ENCODE assay signal across 29 cellular contexts in the genomic region with DNA sequence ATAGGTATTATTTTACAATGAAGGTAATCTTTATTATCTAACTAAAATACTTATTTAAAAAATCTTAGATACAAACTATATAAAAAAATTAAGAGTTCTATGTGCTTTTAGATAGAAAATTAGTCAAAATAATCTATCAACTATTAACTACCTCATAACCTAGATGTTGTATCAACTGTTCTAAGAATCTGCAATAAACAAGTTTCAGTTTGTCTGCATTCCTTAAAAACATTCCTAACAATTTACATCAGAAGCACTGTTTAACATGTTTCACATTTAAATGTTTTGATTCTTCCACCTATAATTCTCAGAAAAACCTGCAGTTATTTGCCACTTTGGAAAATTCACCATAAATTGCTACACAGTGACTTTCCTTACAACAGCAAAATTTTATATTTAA.
"Had no signal": no experiment of that assay in that cellular context is flagged by ENCODE, and none has a peak within 500 bp of the region (broad histone marks: within the 10 kb centered on the region; RNA-seq: fewer than 3 reads in every experiment).

No MANE protein-coding gene starts in this region.

- H3K4me3 Mint-ChIP-seq: activated CD4-positive, alpha-beta memory T cell treated with anti-CD3 and anti-CD28 coated beads for 36 hours; activated CD4-positive, alpha-beta T cell treated with anti-CD3 and anti-CD28 coated beads, Interleukin-2, amount 10 ng/mL, durations not matched to agents 24 days and 14 days; activated naive CD8-positive, alpha-beta T cell treated with anti-CD3 and anti-CD28 coated beads, Interleukin-2, amount 50 U/mL, for 24 hours; activated T-cell treated with anti-CD3 and anti-CD28 coated beads, Interleukin-2, amount 50 U/mL, for 4 hours; activated T-helper 17 cell treated with anti-CD3 and anti-CD28 coated beads, Interleukin-2, amount 50 U/mL, for 72 hours; nephron; stimulated activated memory B cell treated with anti-CD40 and anti-IgM and Interleukin-4, amounts not matched to agents 10 μg/mL and 1 μg/mL and 100 μg/mL, for 72 hours; stimulated activated naive CD8-positive, alpha-beta T cell treated with anti-CD3 and anti-CD28 coated beads, Interleukin-15, amount 100 ng/mL, for 72 hours had no signal

- DNase-seq: activated CD4-positive, alpha-beta memory T cell treated with anti-CD3 and anti-CD28 coated beads for 36 hours; activated CD4-positive, alpha-beta T cell treated with anti-CD3 and anti-CD28 coated beads, Interleukin-2, amount 10 ng/mL, durations not matched to agents 24 days and 14 days; activated CD4-positive, CD25-positive, alpha-beta regulatory T cell treated with anti-CD3 and anti-CD28 coated beads, Interleukin-2, amount 50 U/mL, for 72 hours; activated CD8-positive, alpha-beta memory T cell treated with anti-CD3 and anti-CD28 coated beads, Interleukin-2, amount 50 U/mL, for 4 hours; activated gamma-delta T cell treated with Interleukin-2 at 50 U/mL for 16 hours; activated naive CD4-positive, alpha-beta T cell treated with anti-CD3 and anti-CD28 coated beads, Interleukin-2, amount 50 U/mL, for 16 hours; activated naive CD8-positive, alpha-beta T cell treated with anti-CD3 and anti-CD28 coated beads, Interleukin-2, amount 50 U/mL, for 24 hours; activated T-cell treated with anti-CD3 and anti-CD28 coated beads, Interleukin-2, amount 50 U/mL, for 4 hours; cerebellar nuclear complex; dorsolateral prefrontal cortex; effector memory CD4-positive, alpha-beta T cell; heart right ventricle; left ventricle myocardium superior; posterior cingulate gyrus; stimulated activated CD4-positive, alpha-beta T cell treated with anti-CD3 and anti-CD28 coated beads, Interleukin-1b, Interleukin-23, amount 100 ng/mL, for 48 hours; stimulated activated CD4-positive, alpha-beta T cell treated with anti-CD3 and anti-CD28 coated beads, Interleukin-4, amount 100 ng/mL, for 4 hours; stimulated activated CD8-positive, alpha-beta memory T cell treated with anti-CD3 and anti-CD28 coated beads, Interleukin-4, amount 100 ng/mL, for 48 hours; stimulated activated naive CD8-positive, alpha-beta T cell treated with anti-CD3 and anti-CD28 coated beads, Interleukin-15, amount 100 ng/mL, for 72 hours; substantia nigra; T-helper 2 cell; upper lobe of left lung had no signal

- ATAC-seq: activated naive CD8-positive, alpha-beta T cell treated with anti-CD3 and anti-CD28 coated beads, Interleukin-2, amount 50 U/mL, for 24 hours; activated T-cell treated with anti-CD3 and anti-CD28 coated beads, Interleukin-2, amount 50 U/mL, for 4 hours; activated T-helper 17 cell treated with anti-CD3 and anti-CD28 coated beads, Interleukin-2, amount 50 U/mL, for 72 hours; esophagus mucosa; foreskin keratinocyte; heart right ventricle; left ventricle myocardium superior; sciatic nerve; stimulated activated memory B cell treated with anti-CD40 and anti-IgM and Interleukin-4, amounts not matched to agents 10 μg/mL and 1 μg/mL and 100 μg/mL, for 72 hours; stimulated activated naive CD8-positive, alpha-beta T cell treated with anti-CD3 and anti-CD28 coated beads, Interleukin-15, amount 100 ng/mL, for 72 hours had no signal

- H3K27ac Mint-ChIP-seq: activated CD4-positive, alpha-beta memory T cell treated with anti-CD3 and anti-CD28 coated beads for 36 hours; activated CD4-positive, alpha-beta T cell treated with anti-CD3 and anti-CD28 coated beads, Interleukin-2, amount 10 ng/mL, durations not matched to agents 24 days and 14 days; activated naive CD8-positive, alpha-beta T cell treated with anti-CD3 and anti-CD28 coated beads, Interleukin-2, amount 50 U/mL, for 24 hours; activated T-helper 17 cell treated with anti-CD3 and anti-CD28 coated beads, Interleukin-2, amount 50 U/mL, for 72 hours; nephron; stimulated activated memory B cell treated with anti-CD40 and anti-IgM and Interleukin-4, amounts not matched to agents 10 μg/mL and 1 μg/mL and 100 μg/mL, for 72 hours; stimulated activated naive CD8-positive, alpha-beta T cell treated with anti-CD3 and anti-CD28 coated beads, Interleukin-15, amount 100 ng/mL, for 72 hours had no signal

- H3K4me1 Mint-ChIP-seq: activated CD4-positive, alpha-beta T cell treated with anti-CD3 and anti-CD28 coated beads, Interleukin-2, amount 10 ng/mL, durations not matched to agents 24 days and 14 days; activated naive CD8-positive, alpha-beta T cell treated with anti-CD3 and anti-CD28 coated beads, Interleukin-2, amount 50 U/mL, for 24 hours; activated T-helper 17 cell treated with anti-CD3 and anti-CD28 coated beads, Interleukin-2, amount 50 U/mL, for 72 hours; nephron; stimulated activated memory B cell treated with anti-CD40 and anti-IgM and Interleukin-4, amounts not matched to agents 10 μg/mL and 1 μg/mL and 100 μg/mL, for 72 hours; stimulated activated naive CD8-positive, alpha-beta T cell treated with anti-CD3 and anti-CD28 coated beads, Interleukin-15, amount 100 ng/mL, for 72 hours had no signal

- H3K9me3 Mint-ChIP-seq: nephron; stimulated activated naive CD8-positive, alpha-beta T cell treated with anti-CD3 and anti-CD28 coated beads, Interleukin-15, amount 100 ng/mL, for 72 hours had no signal

- H3K4me3 ChIP-seq: coronary artery, dorsolateral prefrontal cortex, heart right ventricle, skin epidermis, upper lobe of left lung had no signal

- H3K27me3 ChIP-seq: dorsolateral prefrontal cortex, foreskin keratinocyte, heart right ventricle, upper lobe of left lung had no signal

- H3K27me3 Mint-ChIP-seq: activated CD4-positive, alpha-beta memory T cell treated with anti-CD3 and anti-CD28 coated beads for 36 hours; activated CD4-positive, alpha-beta T cell treated with anti-CD3 and anti-CD28 coated beads, Interleukin-2, amount 10 ng/mL, durations not matched to agents 24 days and 14 days; activated naive CD8-positive, alpha-beta T cell treated with anti-CD3 and anti-CD28 coated beads, Interleukin-2, amount 50 U/mL, for 24 hours; activated T-helper 17 cell treated with anti-CD3 and anti-CD28 coated beads, Interleukin-2, amount 50 U/mL, for 72 hours; stimulated activated memory B cell treated with anti-CD40 and anti-IgM and Interleukin-4, amounts not matched to agents 10 μg/mL and 1 μg/mL and 100 μg/mL, for 72 hours; stimulated activated naive CD8-positive, alpha-beta T cell treated with anti-CD3 and anti-CD28 coated beads, Interleukin-15, amount 100 ng/mL, for 72 hours had no signal

- H3K27ac ChIP-seq: coronary artery, dorsolateral prefrontal cortex, foreskin keratinocyte, heart right ventricle, skin epidermis, upper lobe of left lung had no signal

- H3K4me1 ChIP-seq: heart right ventricle, upper lobe of left lung had no signal
